In genomic region chr2:224025874-224026273, GRCh38 we compare ENCODE assay signal across 8 cellular contexts. TPM values are rescaled to one million over a fixed set of nuclear protein-coding genes. Genes with fewer than 3 reads are reported as not detected.
DNase-seq lines count a peak whose midpoint lies in the region; ATAC-seq and TF ChIP-seq lines count a peak whose summit lies in the region.

No MANE protein-coding gene starts in this region.

- H4K20me1 ChIP-seq in mammary epithelial cell (ENCODE audit: insufficient read depth, low read length), result no peaks in the 10 kb centered on the region

- no peak overlapping the region for H3K4me3 Mint-ChIP-seq in MCF 10A (ENCODE audit: unreplicated experiment)
- H3K4me3 Mint-ChIP-seq in activated CD4-positive, alpha-beta T cell treated with anti-CD3 and anti-CD28 coated beads for 36 hours, result peak overlapping the region; percentile 50

- no peaks in the 10 kb centered on the region for H3K9me3 ChIP-seq in mammary epithelial cell (replicated peaks; ENCODE audit: insufficient read depth, low read length)
- no peaks in the 10 kb centered on the region for H3K9me3 ChIP-seq in gastroesophageal sphincter

- H3K27me3 Mint-ChIP-seq in MCF 10A (ENCODE audit: insufficient read depth, unreplicated experiment), result no peaks in the 10 kb centered on the region
- no peaks in the 10 kb centered on the region for H3K27me3 Mint-ChIP-seq in activated CD4-positive, alpha-beta T cell treated with anti-CD3 and anti-CD28 coated beads for 36 hours

- peak; percentile 96 for ATAC-seq in HG03457 (IDR thresholded peaks at IDR 0.05; ENCODE audit: unreplicated experiment)
- peak; percentile 94 for ATAC-seq in activated CD4-positive, alpha-beta T cell treated with anti-CD3 and anti-CD28 coated beads for 36 hours
- ATAC-seq in gastroesophageal sphincter, result no peak

- no TSS peak for BruUV-seq in MCF 10A (replicated peaks; lab: Mats Ljungman, UMichigan)
- no TSS peak for BruUV-seq in mammary epithelial cell (replicated peaks; lab: Mats Ljungman, UMichigan)

- H3K27ac Mint-ChIP-seq in MCF 10A (ENCODE audit: low read depth, unreplicated experiment), result peak overlapping the region; percentile 14
- H3K27ac Mint-ChIP-seq in activated CD4-positive, alpha-beta T cell treated with anti-CD3 and anti-CD28 coated beads for 36 hours, result peak overlapping the region; percentile 94

- TF ChIP-seq CTCF in MCF 10A (IDR thresholded peaks at IDR 0.05; ENCODE audit: unreplicated experiment), result no peak
- TF ChIP-seq CTCF in mammary epithelial cell (conservative IDR thresholded peaks at IDR 0.05 in 1 of 2, IDR thresholded peaks at IDR 0.05 in 1 of 2; ENCODE audit: extremely low read depth in 1 of 2, insufficient read depth in 1 of 2, low read depth in 1 of 2, low read length in 2 of 2), result no peak
- no peak for TF ChIP-seq CTCF in gastroesophageal sphincter (IDR thresholded peaks at IDR 0.05)

- no peaks in the 10 kb centered on the region for H3K9me3 Mint-ChIP-seq in MCF 10A (ENCODE audit: unreplicated experiment)
- H3K9me3 Mint-ChIP-seq in activated CD4-positive, alpha-beta T cell treated with anti-CD3 and anti-CD28 coated beads for 36 hours (ENCODE audit: low read depth), result peaks cover 14% of the 10 kb centered on the region

- H2AFZ ChIP-seq in mammary epithelial cell (ENCODE audit: low read depth, low read length), result no peak overlapping the region

- WGBS in mammary epithelial cell (ENCODE audit: low coverage, missing lambda C conversion rate), result 97% methylated on average over 7 of the region's 7 CpGs
- 78 to 87% methylated on average over 6 to 7 of the region's 7 CpGs for WGBS in gastroesophageal sphincter (ENCODE audit: low coverage in 1 of 2), 2 donors

- TF ChIP-seq EP300 in gastroesophageal sphincter (IDR thresholded peaks at IDR 0.05), result no peak

- CTCF ChIA-PET in MCF 10A (lab: Yijun Ruan, JAX) (interaction anchor here (2.3 kb wide), 1 partner anchor 32 kb away, joined by 6 read pairs; no protein-coding TSS in a partner anchor), mammary epithelial cell (lab: Charles Lee; ENCODE audit: low non-redundant PET) (no interaction called here)
- CTCF ChIA-PET in activated CD4-positive, alpha-beta T cell treated with anti-CD3 and anti-CD28 coated beads for 36 hours (lab: Charles Lee), result interaction anchor here (0.8 to 1.9 kb wide), 3 partner anchors 10 to 59 kb away, joined by 3 to 7 read pairs (median 3); no protein-coding TSS in a partner anchor

- TF ChIP-seq POLR2A in gastroesophageal sphincter (IDR thresholded peaks at IDR 0.05), result no peak

- H3K27me3 ChIP-seq in mammary epithelial cell (ENCODE audit: insufficient read depth, low read length) (no peaks in the 10 kb centered on the region), gastroesophageal sphincter (no peaks in the 10 kb centered on the region)

- POLR2A ChIA-PET in MCF 10A (lab: Yijun Ruan, JAX), result interaction anchor here (0.6 kb wide), 2 partner anchors 186 to 573 kb away, joined by 3 read pairs; no protein-coding TSS in a partner anchor
- POLR2A ChIA-PET in activated CD4-positive, alpha-beta T cell treated with anti-CD3 and anti-CD28 coated beads for 36 hours (lab: Charles Lee), result no interaction called here

- H3K4me1 Mint-ChIP-seq in MCF 10A (ENCODE audit: insufficient read depth, unreplicated experiment), result peaks cover 15% of the 10 kb centered on the region
- peaks cover 72% of the 10 kb centered on the region for H3K4me1 Mint-ChIP-seq in activated CD4-positive, alpha-beta T cell treated with anti-CD3 and anti-CD28 coated beads for 36 hours

- H3K9ac ChIP-seq in mammary epithelial cell (ENCODE audit: insufficient read depth, low read length), result no peak overlapping the region

- peaks cover 4% of the 10 kb centered on the region for H3K36me3 Mint-ChIP-seq in MCF 10A (ENCODE audit: insufficient read depth, unreplicated experiment)
- H3K36me3 Mint-ChIP-seq in activated CD4-positive, alpha-beta T cell treated with anti-CD3 and anti-CD28 coated beads for 36 hours (ENCODE audit: low read depth), result peaks cover 32% of the 10 kb centered on the region

- intact Hi-C loops in MCF 10A (cut with micrococcal nuclease), result no loop called here
- intact Hi-C loops in mammary epithelial cell (cut with micrococcal nuclease), result no loop called here
- intact Hi-C loops in activated CD4-positive, alpha-beta T cell treated with anti-CD3 and anti-CD28 coated beads for 36 hours (cut with DNase I, micrococcal nuclease), result loop anchor here (1.0 to 10.0 kb wide), 5 partner anchors 12 to 1009 kb away; partner anchors contain the start of genes CUL3 (in 1 of the 2) and MRPL44 (in 1 of the 2)

- H3K4me1 ChIP-seq in mammary epithelial cell (ENCODE audit: insufficient read depth, low read length) (peaks cover 14% of the 10 kb centered on the region), gastroesophageal sphincter (peaks cover 0 to 9% (median 0%) of the 10 kb centered on the region in 3 donors)

- DNase-seq in MCF 10A (ENCODE audit: unreplicated experiment) (no peak), mammary epithelial cell (no peak), lung microvascular endothelial cell (ENCODE audit: low read depth in 2 of 2) (peak; percentile 20 to 79), DMS 273 treated with DMSO at 0.1 percent for 48 hours (lab: John Stamatoyannopoulos, UW) (no peak), NCI-H2107 (lab: John Stamatoyannopoulos, UW) (no peak)
- DNase-seq in activated CD4-positive, alpha-beta T cell treated with anti-CD3 and anti-CD28 coated beads for 36 hours, result peak; percentile 81

- peaks cover 95% of the 10 kb centered on the region for H3K79me2 ChIP-seq in mammary epithelial cell (ENCODE audit: insufficient read depth, low read length)

- in situ Hi-C loops in mammary epithelial cell (cut with MboI; ENCODE audit: low sequenced_read_pairs in 2 of 2), result no loop called here

- dilution Hi-C loops in mammary epithelial cell (cut with HindIII; ENCODE audit: low sequenced_read_pairs), result no loop called here

- H3K36me3 ChIP-seq in mammary epithelial cell (ENCODE audit: insufficient read depth, low read length), result no peaks in the 10 kb centered on the region
- no peaks in the 10 kb centered on the region for H3K36me3 ChIP-seq in gastroesophageal sphincter

- no peak overlapping the region for H3K4me2 ChIP-seq in mammary epithelial cell (ENCODE audit: insufficient read depth, low read depth, low read length)

- H3K27ac ChIP-seq in mammary epithelial cell (ENCODE audit: insufficient read depth, low read depth, low read length) (no peak overlapping the region), gastroesophageal sphincter (no peak overlapping the region)

- H3K4me3 ChIP-seq in mammary epithelial cell (replicated peaks in 1 of 3; ENCODE audit: insufficient read depth in 1 of 3, low read depth in 2 of 3, low read length in 3 of 3) (no peak overlapping the region), gastroesophageal sphincter (no peak overlapping the region)

RNA-seq across cellular contexts. Expression of gene SERPINE2, which starts 13.2 kb away (rescaled TPM):
- total RNA-seq in MCF 10A (2022), result 176 and 231 TPM in 2 replicates
- 100 to 1,000 TPM; 490 to 535 TPM for total RNA-seq in mammary epithelial cell
- 307 TPM for polyA plus RNA-seq in mammary epithelial cell
- 235 TPM for polyA minus RNA-seq in mammary epithelial cell
- total RNA-seq in activated CD4-positive, alpha-beta T cell treated with anti-CD3 and anti-CD28 coated beads for 36 hours, result 10 to 100 TPM; 30.9 to 46.6 TPM
- 1.6 and 5.7 TPM in 2 replicates for total RNA-seq in lung microvascular endothelial cell
- total RNA-seq in gastroesophageal sphincter, result 100 to 1,000 TPM in 1 of 4 donors, 10 to 100 TPM in 3; 12.5 to 130 (median 48.6) TPM

Comparison
In these comparisons a context has a peak if more than half of its experiments do, and no peak if none do; other contexts are left out.
1. DNase-seq: peak in activated CD4-positive, alpha-beta T cell treated with anti-CD3 and anti-CD28 coated beads for 36 hours (single experiment) and lung microvascular endothelial cell (2 of 2); none in MCF 10A (single experiment), mammary epithelial cell (single experiment), DMS 273 treated with DMSO at 0.1 percent for 48 hours (single experiment) and NCI-H2107 (single experiment).
2. intact Hi-C loops: an anchor here in activated CD4-positive, alpha-beta T cell treated with anti-CD3 and anti-CD28 coated beads for 36 hours (1.0 to 10.0 kb wide); none called in MCF 10A and mammary epithelial cell.